ENCODE assay signal across 18 cellular contexts in the genomic region with DNA sequence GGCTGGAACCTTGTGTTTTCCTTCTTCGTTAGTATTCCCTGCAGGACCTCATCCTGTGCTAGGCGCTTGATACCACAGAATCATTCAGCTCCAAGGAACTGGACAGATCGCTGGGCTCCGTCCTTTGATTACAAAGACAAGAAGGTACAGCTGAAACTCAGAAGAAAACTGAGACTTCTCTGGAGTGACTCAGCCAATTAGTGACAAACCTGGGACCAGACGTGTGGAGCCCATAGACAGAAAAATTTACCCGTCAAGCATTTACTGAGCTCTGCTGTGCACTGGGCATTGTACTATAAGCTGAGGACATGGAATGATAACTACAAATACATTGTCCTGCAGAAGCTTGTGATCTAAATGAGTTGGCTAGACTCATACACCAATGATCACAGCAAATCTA.
DNase-seq lines count a peak whose midpoint lies in the region; ATAC-seq and TF ChIP-seq lines count a peak whose summit lies in the region.
"Had no signal": no experiment of that assay in that cellular context is flagged by ENCODE, and none has a peak within 500 bp of the region (broad histone marks: within the 10 kb centered on the region; RNA-seq: fewer than 3 reads in every experiment).

No MANE protein-coding gene starts in this region.

- POLR2A ChIA-PET in A673 (lab: Charles Lee; ENCODE audit: low non-redundant PET), result interaction anchor here (0.6 kb wide), 1 partner anchor 1555 kb away, joined by 4 read pairs; no protein-coding TSS in a partner anchor

- no peaks in the 10 kb centered on the region for H3K36me3 ChIP-seq in A673 (ENCODE audit: insufficient read depth, low read length, poor library complexity, severe bottlenecking)
- H3K36me3 ChIP-seq in SK-N-MC (ENCODE audit: insufficient read depth, low read length), result no peaks in the 10 kb centered on the region
- H3K36me3 ChIP-seq: BLaER1 had no signal

- peak overlapping the region; percentile 46 for H3K9ac ChIP-seq in SK-N-MC (ENCODE audit: insufficient read length)
- H3K9ac ChIP-seq: BLaER1 had no signal

- H3K4me1 Mint-ChIP-seq in activated T-helper 17 cell treated with anti-CD3 and anti-CD28 coated beads, Interleukin-2, amount 50 U/mL, for 72 hours, result no peaks in the 10 kb centered on the region
- H3K4me1 Mint-ChIP-seq: CD8-positive, alpha-beta memory T cell had no signal

- H3K27ac ChIP-seq in A673 (ENCODE audit: low read depth, low read length, poor library complexity, severe bottlenecking) (peak overlapping the region; percentile 99), SK-N-MC (peak overlapping the region; percentile 100), foreskin keratinocyte (peak overlapping the region; percentile 24)
- H3K27ac ChIP-seq: 22Rv1, BLaER1, HL-60 had no signal

- H3K4me3 ChIP-seq in A673 (ENCODE audit: low read depth, low read length, poor library complexity, severe bottlenecking) (no peak overlapping the region), SK-N-MC (no peak overlapping the region)
- H3K4me3 ChIP-seq: BLaER1, GM23338, K562 had no signal

- peaks cover 6% of the 10 kb centered on the region for H3K27me3 Mint-ChIP-seq in activated T-helper 17 cell treated with anti-CD3 and anti-CD28 coated beads, Interleukin-2, amount 50 U/mL, for 72 hours

- no TSS peak for BruUV-seq in A673 (replicated peaks; lab: Mats Ljungman, UMichigan)

- CTCF ChIA-PET in A673 (lab: Charles Lee), result interaction anchor here (0.7 kb wide), 1 partner anchor 60 kb away, joined by 3 read pairs; no protein-coding TSS in a partner anchor

- intact Hi-C loops in A673 (cut with micrococcal nuclease; ENCODE audit: unreplicated experiment), result loop anchor here (10.0 kb wide), 2 partner anchors 144 to 686 kb away; no protein-coding TSS in a partner anchor

- H3K27me3 ChIP-seq in A673 (replicated peaks; ENCODE audit: insufficient read depth, low read depth, low read length, poor library complexity) (no peaks in the 10 kb centered on the region), foreskin keratinocyte (no peaks in the 10 kb centered on the region)
- H3K27me3 ChIP-seq: BLaER1 had no signal

- no peak overlapping the region for H3K4me3 Mint-ChIP-seq in activated T-helper 17 cell treated with anti-CD3 and anti-CD28 coated beads, Interleukin-2, amount 50 U/mL, for 72 hours
- H3K4me3 Mint-ChIP-seq: CD8-positive, alpha-beta memory T cell; GM23338 had no signal

- H3K4me1 ChIP-seq in A673 (ENCODE audit: insufficient read depth, low read length, poor library complexity, severe bottlenecking) (peaks cover 98% of the 10 kb centered on the region), foreskin keratinocyte (peaks cover 26% of the 10 kb centered on the region)
- H3K4me1 ChIP-seq: BLaER1 had no signal

- no peaks in the 10 kb centered on the region for H3K9me3 Mint-ChIP-seq in activated T-helper 17 cell treated with anti-CD3 and anti-CD28 coated beads, Interleukin-2, amount 50 U/mL, for 72 hours
- H3K9me3 Mint-ChIP-seq: GM23338 had no signal

- ATAC-seq in foreskin keratinocyte (no peak), HG03439 (IDR thresholded peaks at IDR 0.05; ENCODE audit: unreplicated experiment) (no peak)
- no peak for ATAC-seq in activated T-helper 17 cell treated with anti-CD3 and anti-CD28 coated beads, Interleukin-2, amount 50 U/mL, for 72 hours (replicated peaks)
- ATAC-seq: GM23338, K562 had no signal

- DNase-seq in A673 (ENCODE audit: low spot score), result peak; percentile 69
- no peak for DNase-seq in SK-N-MC (ENCODE audit: low read depth, low spot score)
- DNase-seq in foreskin keratinocyte, result no peak
- peak; percentile 34 for DNase-seq in pons (ENCODE audit: low spot score)
- DNase-seq in cerebellar nuclear complex (lab: John Stamatoyannopoulos, UW), result no peak
- DNase-seq: AML-193; Caco-2; CD8-positive, alpha-beta memory T cell; DND-41; GF-D8; H7 had no signal

- H3K9me3 ChIP-seq in A673 (ENCODE audit: low read depth, low read length, poor library complexity, severe bottlenecking) (no peaks in the 10 kb centered on the region), SK-N-MC (ENCODE audit: low read depth, low read length) (no peaks in the 10 kb centered on the region)
- H3K9me3 ChIP-seq: BLaER1, Caco-2 had no signal

- TF ChIP-seq CTCF in A673 (conservative IDR thresholded peaks at IDR 0.05; ENCODE audit: low read depth, low read length) (no peak), foreskin keratinocyte (conservative IDR thresholded peaks at IDR 0.05) (no peak)

- H3K36me3 Mint-ChIP-seq in activated T-helper 17 cell treated with anti-CD3 and anti-CD28 coated beads, Interleukin-2, amount 50 U/mL, for 72 hours (ENCODE audit: low read depth), result no peaks in the 10 kb centered on the region
- H3K36me3 Mint-ChIP-seq: CD8-positive, alpha-beta memory T cell had no signal

- H3K27ac Mint-ChIP-seq in activated T-helper 17 cell treated with anti-CD3 and anti-CD28 coated beads, Interleukin-2, amount 50 U/mL, for 72 hours, result no peak overlapping the region
- H3K27ac Mint-ChIP-seq: CD8-positive, alpha-beta memory T cell; GM23338 had no signal

Comparison
In these comparisons a context has a peak if more than half of its experiments do, and no peak if none do; other contexts are left out.
1. DNase-seq: peak in A673 (single experiment) and pons (single experiment); none in SK-N-MC (single experiment), foreskin keratinocyte (0 of 2) and cerebellar nuclear complex (0 of 2).
2. H3K27ac ChIP-seq: peak in every context shown above with its lines; median percentile 100 in SK-N-MC; 99 in A673; 24 in foreskin keratinocyte.